In genomic region chr7:157851501-157852067, GRCh38 we compare ENCODE assay signal across 1 cellular context.
TF ChIP-seq lines count a peak whose summit lies in the region.

No MANE protein-coding gene starts in this region.

TF ChIP-seq in H1, 55 proteins besides CTCF, POLR2A, EP300 and RAD21 (continued from another document):
- TF ChIP-seq PHF8 (conservative IDR thresholded peaks at IDR 0.05; ENCODE audit: low read depth, low read length), result no peak
